ENCODE assay signal across 10 cellular contexts in the genomic region with DNA sequence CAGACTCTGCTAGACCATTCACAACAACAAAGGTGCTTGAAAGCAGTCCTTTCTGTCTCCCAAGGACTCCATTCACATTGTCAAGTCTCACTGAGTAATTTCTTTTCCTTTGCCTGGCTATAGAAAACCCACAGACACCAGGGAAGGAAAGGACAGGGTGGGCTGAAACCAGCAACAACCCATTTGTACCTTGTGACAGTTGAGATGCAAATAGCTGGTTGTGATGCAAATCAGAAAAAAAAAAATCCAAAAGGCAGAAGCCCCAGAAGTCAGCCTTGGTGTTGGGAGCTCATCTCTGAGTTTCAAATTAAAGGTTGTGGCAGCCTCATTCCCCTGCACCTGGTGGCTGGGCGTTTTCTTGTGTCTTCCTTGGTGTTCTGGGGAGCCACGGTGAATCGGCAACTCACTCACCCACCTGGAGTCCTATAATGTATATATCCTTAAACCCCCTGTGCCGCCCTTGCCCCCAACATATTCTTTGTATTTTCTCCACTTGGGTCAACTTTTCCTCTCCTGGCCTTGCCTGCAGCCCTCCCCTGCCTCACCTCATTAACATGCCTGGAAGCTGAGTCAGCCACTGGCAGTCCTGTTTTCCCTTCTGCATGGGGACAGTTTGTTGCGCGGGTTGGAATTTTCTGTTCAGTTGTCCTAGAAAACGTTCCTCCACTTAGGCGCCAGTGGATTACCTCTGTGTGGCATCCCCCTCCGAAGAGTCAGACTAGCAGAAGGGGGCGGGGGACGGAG.
DNase-seq lines count a peak whose midpoint lies in the region; ATAC-seq, FAIRE-seq and TF ChIP-seq lines count a peak whose summit lies in the region.
"Had no signal": no experiment of that assay in that cellular context is flagged by ENCODE, and none has a peak within 500 bp of the region (broad histone marks: within the 10 kb centered on the region; RNA-seq: fewer than 3 reads in every experiment).

No MANE protein-coding gene starts in this region.

- H3K79me2 ChIP-seq in GM23248 (ENCODE audit: insufficient read depth) = no peaks in the 10 kb centered on the region

- H3K9ac ChIP-seq in GM23248 = no peak overlapping the region

- no peak for FAIRE-seq in D721Med (lab: Jason Lieb, UNC)

- H2AFZ ChIP-seq in GM23248 = no peak overlapping the region

- ATAC-seq in left cardiac atrium (peak; percentile 48 to 59), HG02885 (IDR thresholded peaks at IDR 0.05; ENCODE audit: poor library complexity, unreplicated experiment) (no peak), HG03196 (IDR thresholded peaks at IDR 0.05; ENCODE audit: unreplicated experiment) (no peak)

- WGBS in GM23248 (ENCODE audit: low coverage in 1 of 2, low lambda C conversion rate in 2 of 2, missing lambda C conversion rate in 2 of 2), 2 experiments = 49 to 54% methylated on average over 10 to 11 of the region's 11 CpGs

- no peaks in the 10 kb centered on the region for H3K9me2 ChIP-seq in GM23248 (ENCODE audit: insufficient read depth)

- H3K4me1 ChIP-seq in GM23248 (ENCODE audit: insufficient read depth) = peaks cover 15% of the 10 kb centered on the region

- no peaks in the 10 kb centered on the region for H4K20me1 ChIP-seq in GM23248 (ENCODE audit: insufficient read depth)

- intact Hi-C loops in left cardiac atrium (cut with DNase I) = no loop called here

- no peaks in the 10 kb centered on the region for H3F3A ChIP-seq in GM23248 (ENCODE audit: insufficient read depth)

- DNase-seq in GM23248 (peak; percentile 71), amniotic epithelial cell (ENCODE audit: low read depth) (peak; percentile 49), left cardiac atrium (no peak), renal cortical epithelial cell (ENCODE audit: low read depth) (peak; percentile 65), D721Med (ENCODE audit: insufficient read length, low spot score) (no peak)
- DNase-seq in stimulated activated CD4-positive, alpha-beta T cell treated with anti-CD3 and anti-CD28 coated beads, Interleukin-15, amount 100 ng/mL, for 24 hours = no peak
- DNase-seq: activated gamma-delta T cell treated with Interleukin-2 at 50 U/mL for 16 hours, naive B cell had no signal

- H3K36me3 ChIP-seq in GM23248 (ENCODE audit: low read depth) = no peaks in the 10 kb centered on the region

- no peaks in the 10 kb centered on the region for H3K27me3 ChIP-seq in GM23248 (replicated peaks; ENCODE audit: insufficient read depth)

- H3K27ac ChIP-seq in GM23248 = no peak overlapping the region

- H3K4me2 ChIP-seq in GM23248 (ENCODE audit: unreplicated experiment) = peak overlapping the region; percentile 14

- in situ Hi-C loops in GM23248 (cut with MboI) = no loop called here

- H3K9me3 ChIP-seq in GM23248 (ENCODE audit: low read depth) = no peaks in the 10 kb centered on the region

- no peak overlapping the region for H3K4me3 ChIP-seq in GM23248

- no peak for TF ChIP-seq CTCF in D721Med (IDR thresholded peaks at IDR 0.05; ENCODE audit: insufficient read depth, missing control alignments)

Comparison
In these comparisons a context has a peak if more than half of its experiments do, and no peak if none do; other contexts are left out.
1. DNase-seq: peak in GM23248 (single experiment), amniotic epithelial cell (single experiment) and renal cortical epithelial cell (single experiment); none in left cardiac atrium (single experiment), stimulated activated CD4-positive, alpha-beta T cell treated with anti-CD3 and anti-CD28 coated beads, Interleukin-15, amount 100 ng/mL, for 24 hours (single experiment) and D721Med (single experiment).
2. ATAC-seq: peak in left cardiac atrium (2 of 2); none in HG02885 (single experiment) and HG03196 (single experiment).